Comparison of ENCODE assay signal across 27 cellular contexts in genomic region chr7:134278502-134279153, GRCh38.
"Had no signal": no experiment of that assay in that cellular context is flagged by ENCODE, and none has a peak within 500 bp of the region (broad histone marks: within the 10 kb centered on the region; RNA-seq: fewer than 3 reads in every experiment).

No MANE protein-coding gene starts in this region.

- H3K79me2 ChIP-seq: hepatocyte had no signal

- H3K4me2 ChIP-seq: hepatocyte had no signal

- H3K27ac Mint-ChIP-seq: naive thymus-derived CD8-positive, alpha-beta T cell; stimulated activated effector memory CD8-positive, alpha-beta T cell treated with anti-CD3 and anti-CD28 coated beads, Interleukin-12 subunit alpha, Interleukin-12 subunit beta, amount 100 ng/mL, for 72 hours; stimulated activated naive CD8-positive, alpha-beta T cell treated with anti-CD3 and anti-CD28 coated beads, Interleukin-15, Interleukin-2, amounts not matched to agents 100 ng/mL and 50 ng/mL, for 24 hours had no signal

- H3K36me3 ChIP-seq: heart right ventricle, lower lobe of right lung, pancreas, right atrium auricular region, suprapubic skin, thoracic aorta, tibial artery, upper lobe of right lung had no signal

- ATAC-seq: heart right ventricle; left ventricle myocardium superior; lower lobe of right lung; naive thymus-derived CD8-positive, alpha-beta T cell; pancreas; psoas muscle; sciatic nerve; stimulated activated effector memory CD8-positive, alpha-beta T cell treated with anti-CD3 and anti-CD28 coated beads, Interleukin-12 subunit alpha, Interleukin-12 subunit beta, amount 100 ng/mL, for 72 hours; upper lobe of right lung had no signal

- H3K36me3 Mint-ChIP-seq: naive thymus-derived CD8-positive, alpha-beta T cell; stimulated activated effector memory CD8-positive, alpha-beta T cell treated with anti-CD3 and anti-CD28 coated beads, Interleukin-12 subunit alpha, Interleukin-12 subunit beta, amount 100 ng/mL, for 72 hours had no signal

- H3K4me1 ChIP-seq: heart right ventricle, lower lobe of right lung, pancreas, psoas muscle, right atrium auricular region, suprapubic skin, tibial artery, upper lobe of right lung had no signal

- H3K4me1 Mint-ChIP-seq: naive thymus-derived CD8-positive, alpha-beta T cell; stimulated activated effector memory CD8-positive, alpha-beta T cell treated with anti-CD3 and anti-CD28 coated beads, Interleukin-12 subunit alpha, Interleukin-12 subunit beta, amount 100 ng/mL, for 72 hours had no signal

- H3K27ac ChIP-seq: heart right ventricle, hepatocyte, lower lobe of right lung, pancreas, psoas muscle, right atrium auricular region, skin epidermis, suprapubic skin, thoracic aorta, tibial artery, upper lobe of right lung had no signal

- H2AFZ ChIP-seq: hepatocyte had no signal

- H3K4me3 ChIP-seq: heart right ventricle, hepatocyte, lower lobe of right lung, pancreas, psoas muscle, right atrium auricular region, skin epidermis, suprapubic skin, thoracic aorta, tibial artery, upper lobe of right lung had no signal

- DNase-seq: heart right ventricle; islet precursor cell; left ventricle myocardium superior; lower lobe of right lung; mammary epithelial cell; mesenchymal stem cell; naive thymus-derived CD8-positive, alpha-beta T cell; pancreas; posterior cingulate gyrus; psoas muscle; stimulated activated CD4-positive, alpha-beta T cell treated with anti-CD3 and anti-CD28 coated beads, Interleukin-12 subunit alpha, Interleukin-12 subunit beta, amount 100 ng/mL, for 4 hours; stimulated activated CD4-positive, alpha-beta T cell treated with anti-CD3 and anti-CD28 coated beads, Interleukin-15, amount 100 ng/mL, for 24 hours; stimulated activated CD4-positive, alpha-beta T cell treated with anti-CD3 and anti-CD28 coated beads, Interleukin-2, amount 100 ng/mL, for 24 hours; stimulated activated CD4-positive, alpha-beta T cell treated with anti-CD3 and anti-CD28 coated beads, Interleukin-4, amount 100 ng/mL, for 1 hour; stimulated activated naive CD4-positive, alpha-beta T cell; tibial artery; trophoblast cell; upper lobe of right lung had no signal

- H3K9me3 ChIP-seq: heart right ventricle, lower lobe of right lung, pancreas, psoas muscle, right atrium auricular region, suprapubic skin, thoracic aorta, tibial artery, upper lobe of right lung had no signal

- H3K9me3 Mint-ChIP-seq: naive thymus-derived CD8-positive, alpha-beta T cell; stimulated activated effector memory CD8-positive, alpha-beta T cell treated with anti-CD3 and anti-CD28 coated beads, Interleukin-12 subunit alpha, Interleukin-12 subunit beta, amount 100 ng/mL, for 72 hours; stimulated activated naive CD8-positive, alpha-beta T cell treated with anti-CD3 and anti-CD28 coated beads, Interleukin-15, Interleukin-2, amounts not matched to agents 100 ng/mL and 50 ng/mL, for 24 hours had no signal

- H3K4me3 Mint-ChIP-seq: naive thymus-derived CD8-positive, alpha-beta T cell; stimulated activated effector memory CD8-positive, alpha-beta T cell treated with anti-CD3 and anti-CD28 coated beads, Interleukin-12 subunit alpha, Interleukin-12 subunit beta, amount 100 ng/mL, for 72 hours; stimulated activated naive CD8-positive, alpha-beta T cell treated with anti-CD3 and anti-CD28 coated beads, Interleukin-15, Interleukin-2, amounts not matched to agents 100 ng/mL and 50 ng/mL, for 24 hours had no signal

- FAIRE-seq: urothelium cell line had no signal

- H3K27me3 ChIP-seq: pancreas, right atrium auricular region had no signal
